ENCODE assay signal across 9 cellular contexts in genomic region chr5:177327539-177328522, GRCh38. TPM values are rescaled to one million over a fixed set of nuclear protein-coding genes. Genes with fewer than 3 reads are reported as not detected.
DNase-seq lines count a peak whose midpoint lies in the region; ATAC-seq and TF ChIP-seq lines count a peak whose summit lies in the region.
"Had no signal": no experiment of that assay in that cellular context is flagged by ENCODE, and none has a peak within 500 bp of the region (broad histone marks: within the 10 kb centered on the region; RNA-seq: fewer than 3 reads in every experiment).

No MANE protein-coding gene starts in this region.

- no peaks in the 10 kb centered on the region for H3K9me3 Mint-ChIP-seq in CD4-positive, CD25-positive, alpha-beta regulatory T cell

- no peak overlapping the region for H3K4me3 Mint-ChIP-seq in CD4-positive, CD25-positive, alpha-beta regulatory T cell

- H3K4me1 ChIP-seq in CD4-positive, CD25-positive, alpha-beta regulatory T cell (ENCODE audit: control insufficient read depth, insufficient read depth, low read length, poor library complexity, severe bottlenecking) = no peaks in the 10 kb centered on the region
- H3K4me1 ChIP-seq in esophagus squamous epithelium = peaks cover 0 to 11% (median 4%) of the 10 kb centered on the region in 3 donors

- H3K27me3 ChIP-seq in CD4-positive, CD25-positive, alpha-beta regulatory T cell (ENCODE audit: control insufficient read depth, insufficient read depth, low read length) = no peaks in the 10 kb centered on the region
- H3K27me3 ChIP-seq in esophagus squamous epithelium = no peaks in the 10 kb centered on the region
- H3K27me3 ChIP-seq: cardiac muscle cell had no signal

- peak overlapping the region in 2 of 3 donors; percentile 17 to 76 for H3K27ac Mint-ChIP-seq in CD4-positive, CD25-positive, alpha-beta regulatory T cell

- TF ChIP-seq POLR2A in esophagus squamous epithelium (IDR thresholded peaks at IDR 0.05) = no peak

- peak in 1 of 3 donors; percentile 43 for DNase-seq in CD4-positive, CD25-positive, alpha-beta regulatory T cell
- DNase-seq in RWPE1 (ENCODE audit: low spot score) (peak; percentile 29), esophagus squamous epithelium (lab: John Stamatoyannopoulos, UW) (no peak), omental fat pad (ENCODE audit: low spot score) (no peak), kidney glomerular epithelial cell (lab: John Stamatoyannopoulos, UW) (no peak), SKM-1 treated with dmso at 0.1 percent for 144 hours (lab: John Stamatoyannopoulos, UW; ENCODE audit: unreplicated experiment) (no peak), coronary artery (ENCODE audit: low spot score) (no peak)

- peak; percentile 32 to 61 for ATAC-seq in CD4-positive, CD25-positive, alpha-beta regulatory T cell (ENCODE audit: low read depth in 2 of 2)
- peak; percentile 39 for ATAC-seq in omental fat pad (ENCODE audit: low FRiP score)
- no peak for ATAC-seq in HG03457 (IDR thresholded peaks at IDR 0.05; ENCODE audit: unreplicated experiment)

- peaks cover 18% of the 10 kb centered on the region for H3K36me3 Mint-ChIP-seq in CD4-positive, CD25-positive, alpha-beta regulatory T cell

- no peak overlapping the region for H3K27ac ChIP-seq in CD4-positive, CD25-positive, alpha-beta regulatory T cell (ENCODE audit: insufficient read depth, low read length, poor library complexity, severe bottlenecking)
- H3K27ac ChIP-seq in RWPE1 (peak overlapping the region; percentile 44), esophagus squamous epithelium (peak overlapping the region; percentile 33 to 42 (median 37)), coronary artery (peak overlapping the region in 1 of 2 donors; percentile 63)
- H3K27ac ChIP-seq: cardiac muscle cell had no signal

- intact Hi-C loops in esophagus squamous epithelium (cut with DNase I) = no loop called here

- CTCF ChIA-PET in RWPE1 (lab: Yijun Ruan, JAX) = interaction anchor here (0.6 to 2.0 kb wide), 3 partner anchors 10 to 18 kb away, joined by 4 to 8 read pairs (median 4); no protein-coding TSS in a partner anchor

- no peaks in the 10 kb centered on the region for H3K9me3 ChIP-seq in CD4-positive, CD25-positive, alpha-beta regulatory T cell (ENCODE audit: control insufficient read depth in 2 of 2, low read length in 2 of 2)
- H3K9me3 ChIP-seq in esophagus squamous epithelium = no peaks in the 10 kb centered on the region

- TF ChIP-seq CTCF in RWPE1 (conservative IDR thresholded peaks at IDR 0.05; ENCODE audit: low read depth) (no peak), esophagus squamous epithelium (IDR thresholded peaks at IDR 0.05) (no peak), omental fat pad (IDR thresholded peaks at IDR 0.05) (no peak), coronary artery (IDR thresholded peaks at IDR 0.05) (no peak)

- H3K36me3 ChIP-seq in CD4-positive, CD25-positive, alpha-beta regulatory T cell (ENCODE audit: control insufficient read depth, insufficient read depth, low read length) = peaks cover 22% of the 10 kb centered on the region
- H3K36me3 ChIP-seq in esophagus squamous epithelium = peaks cover 12 to 81% (median 20%) of the 10 kb centered on the region in 3 donors

- peak overlapping the region; percentile 7 for H3K4me3 ChIP-seq in CD4-positive, CD25-positive, alpha-beta regulatory T cell (ENCODE audit: low read depth, low read length)
- H3K4me3 ChIP-seq in esophagus squamous epithelium = peak overlapping the region in 1 of 4 donors; percentile 6
- no peak overlapping the region for H3K4me3 ChIP-seq in coronary artery
- H3K4me3 ChIP-seq: cardiac muscle cell had no signal

- H3K4me1 Mint-ChIP-seq in CD4-positive, CD25-positive, alpha-beta regulatory T cell = peaks cover 0 to 10% (median 9%) of the 10 kb centered on the region in 4 donors

- POLR2A ChIA-PET in RWPE1 (lab: Yijun Ruan, JAX; ENCODE audit: low non-redundant PET) = interaction anchor here (0.5 kb wide), 1 partner anchor 19 kb away, joined by 3 read pairs; no protein-coding TSS in a partner anchor

- H3K27me3 Mint-ChIP-seq in CD4-positive, CD25-positive, alpha-beta regulatory T cell = no peaks in the 10 kb centered on the region

- WGBS in esophagus squamous epithelium, 2 donors = 42 to 74% methylated on average over 20 to 23 of the region's 28 CpGs

RNA-seq across cellular contexts. Expression of gene MXD3, which starts 16.1 kb away (rescaled TPM):
- 8.7 TPM for total RNA-seq in CD4-positive, CD25-positive, alpha-beta regulatory T cell
- 1 to 10 TPM in 1 of 4 donors, under 1 TPM in 3; 0.36 to 2.8 (median 0.84) TPM for polyA plus RNA-seq in CD4-positive, CD25-positive, alpha-beta regulatory T cell
- total RNA-seq in esophagus squamous epithelium (10 to 100 TPM in 2 of 4 donors, 1 to 10 TPM in 2; 7.4 to 15.3 (median 9.5) TPM), omental fat pad (10 to 100 TPM in 1 of 4 donors, 1 to 10 TPM in 3; 3.5 to 26.8 (median 4.8) TPM)

RNA-seq across cellular contexts. Expression of gene LMAN2, which starts 23.6 kb away (rescaled TPM):
- 77.9 TPM for total RNA-seq in CD4-positive, CD25-positive, alpha-beta regulatory T cell
- 100 to 1,000 TPM; 227 to 289 (median 240) TPM for polyA plus RNA-seq in CD4-positive, CD25-positive, alpha-beta regulatory T cell
- total RNA-seq in esophagus squamous epithelium (100 to 1,000 TPM; 225 to 384 (median 257) TPM), omental fat pad (100 to 1,000 TPM; 129 to 164 (median 144) TPM)

RNA-seq across cellular contexts. Expression of gene PRELID1, which starts 24.2 kb away (rescaled TPM):
- 60.6 TPM for total RNA-seq in CD4-positive, CD25-positive, alpha-beta regulatory T cell
- polyA plus RNA-seq in CD4-positive, CD25-positive, alpha-beta regulatory T cell = 100 to 1,000 TPM; 185 to 210 (median 192) TPM
- total RNA-seq in esophagus squamous epithelium = 100 to 1,000 TPM in 2 of 4 donors, 10 to 100 TPM in 2; 88.7 to 184 (median 108) TPM
- 100 to 1,000 TPM in 1 of 4 donors, 10 to 100 TPM in 3; 51.9 to 102 (median 67.5) TPM for total RNA-seq in omental fat pad

RNA-seq across cellular contexts. Expression of gene RAB24, which starts 24.3 kb away (rescaled TPM):
- total RNA-seq in CD4-positive, CD25-positive, alpha-beta regulatory T cell = 15.3 TPM
- 10 to 100 TPM in 2 of 4 donors, 1 to 10 TPM in 2; 5.1 to 12.8 (median 10.1) TPM for polyA plus RNA-seq in CD4-positive, CD25-positive, alpha-beta regulatory T cell
- total RNA-seq in esophagus squamous epithelium (10 to 100 TPM; 24.0 to 74.4 (median 49.8) TPM), omental fat pad (10 to 100 TPM; 18.9 to 38.9 (median 23.8) TPM)

RNA-seq across cellular contexts. Expression of gene RGS14, which starts 29.9 kb away (rescaled TPM):
- total RNA-seq in CD4-positive, CD25-positive, alpha-beta regulatory T cell = 93.3 TPM
- polyA plus RNA-seq in CD4-positive, CD25-positive, alpha-beta regulatory T cell = 10 to 100 TPM; 40.1 to 59.8 (median 52.7) TPM
- total RNA-seq in esophagus squamous epithelium = 10 to 100 TPM; 32.7 to 37.8 (median 34.8) TPM
- total RNA-seq in omental fat pad = 10 to 100 TPM in 1 of 4 donors, 1 to 10 TPM in 3; 7.1 to 25.1 (median 8.2) TPM
